8 cellular contexts compared by ENCODE assay signal in genomic region chr19:38849746-38850230, GRCh38. TPM values are rescaled to one million over a fixed set of nuclear protein-coding genes. Genes with fewer than 3 reads are reported as not detected.
DNase-seq lines count a peak whose midpoint lies in the region; ATAC-seq and TF ChIP-seq lines count a peak whose summit lies in the region.

Gene HNRNPL (minus strand): TSS chr19:38849986. CDS start chr19:38849966, 20 bp downstream.

- ATAC-seq in HG02678 (IDR thresholded peaks at IDR 0.05; ENCODE audit: unreplicated experiment) (peak; percentile 56), HG03469 (IDR thresholded peaks at IDR 0.05; ENCODE audit: unreplicated experiment) (no peak)

- H3K36me3 ChIP-seq in spleen = peaks cover 0 to 41% (median 31%) of the 10 kb centered on the region in 6 donors

- H3K27ac ChIP-seq in spleen = peak within 1 kb of the TSS; percentile 92 to 100 (median 100)

- in situ Hi-C loops in GM13976 (cut with MboI; ENCODE audit: low sequenced_read_pairs, unreplicated experiment) = no loop called here

- DNase-seq in GM13976 (ENCODE audit: low spot score) (peak; percentile 94), amygdala (lab: John Stamatoyannopoulos, UW) (peak in 36 of 56 donors; percentile 96 to 100 (median 100)), spleen (peak; percentile 99), cerebellar nuclear complex (lab: John Stamatoyannopoulos, UW) (no peak)

- H3K4me3 ChIP-seq in iPS-11a (ENCODE audit: low read depth, low read length) (peak within 1 kb of the TSS; percentile 93), spleen (peak within 1 kb of the TSS; percentile 53 to 91 (median 66))

- no peaks in the 10 kb centered on the region for H3K9me3 ChIP-seq in spleen

- WGBS in spleen, 5 donors = 0 to 2% (median 1%) methylated on average over 20 to 58 of the region's 58 CpGs

- TF ChIP-seq POLR2A in Raji (IDR thresholded peaks at IDR 0.05; ENCODE audit: insufficient read depth, low read depth, low read length) (peak; percentile 55), spleen (IDR thresholded peaks at IDR 0.05) (peak; percentile 88 to 95 (median 91))

- peak; percentile 40 for TF ChIP-seq CTCF in GM13976 (IDR thresholded peaks at IDR 0.05; ENCODE audit: borderline replicate concordance, control extremely low read depth, extremely low read depth, insufficient read depth, missing control alignments)
- peak in 10 of 11 experiments; percentile 26 to 71 (median 62) for TF ChIP-seq CTCF in spleen (IDR thresholded peaks at IDR 0.05 in 8 of 11, conservative IDR thresholded peaks at IDR 0.05 in 3 of 11)

- intact Hi-C loops in spleen (cut with DNase I; ENCODE audit: low total_unique reads) = no loop called here

- H3K4me1 ChIP-seq in spleen = peaks cover 34 to 78% (median 66%) of the 10 kb centered on the region in 6 donors

- no peaks in the 10 kb centered on the region for H3K27me3 ChIP-seq in spleen (replicated peaks in 1 of 7)

RNA-seq across cellular contexts. Expression of gene HNRNPL, which starts in this region (rescaled TPM):
- 100 to 1,000 TPM; 188 to 357 (median 294) TPM for total RNA-seq in spleen
- 100 to 1,000 TPM; 147 to 175 (median 168) TPM for polyA plus RNA-seq in spleen

Comparison
In these comparisons a context has a peak if more than half of its experiments do, and no peak if none do; other contexts are left out.
1. DNase-seq: peak in GM13976 (single experiment), amygdala (36 of 56) and spleen (single experiment); none in cerebellar nuclear complex (0 of 2).